18 cellular contexts compared by ENCODE assay signal in genomic region chrX:18970465-18970864, GRCh38.
A peak's percentile ranks its signal among the peaks of the same experiment; 100 is the strongest.
DNase-seq lines count a peak whose midpoint lies in the region; TF ChIP-seq lines count a peak whose summit lies in the region.
"Had no signal": no experiment of that assay in that cellular context is flagged by ENCODE, and none has a peak within 500 bp of the region (broad histone marks: within the 10 kb centered on the region; RNA-seq: fewer than 3 reads in every experiment).

No MANE protein-coding gene starts in this region.

- DNase-seq in NOMO-1 treated with DMSO at 0.1 percent for 48 hours (lab: John Stamatoyannopoulos, UW; ENCODE audit: unreplicated experiment) (peak; percentile 27), NOMO-1 treated with dmso at 0.1 percent for 144 hours (lab: John Stamatoyannopoulos, UW; ENCODE audit: unreplicated experiment) (no peak), EH (ENCODE audit: low read depth) (peak; percentile 11), fibroblast of mammary gland (ENCODE audit: low read depth) (peak; percentile 9), RPMI8226 (no peak), medulla oblongata (ENCODE audit: extremely low spot score) (no peak), CD1c-positive myeloid dendritic cell (ENCODE audit: extremely low spot score) (no peak)
- DNase-seq: CD4-positive, alpha-beta T cell; CD8-positive, alpha-beta memory T cell; DMS 273 treated with DMSO at 0.1 percent for 48 hours; DMS79; GF-D8; GOT3 had no signal

- H3K36me3 ChIP-seq in HEK293 (ENCODE audit: control insufficient read depth in 2 of 2, insufficient read depth in 1 of 2, low read length in 2 of 2): no peaks in the 10 kb centered on the region
- H3K36me3 ChIP-seq: HAP-1 had no signal

- no peaks in the 10 kb centered on the region for H3K9me3 ChIP-seq in HEK293 (ENCODE audit: control insufficient read depth, insufficient read depth, low read depth, low read length)
- H3K9me3 ChIP-seq: HAP-1 had no signal

- TF ChIP-seq CTCF in HEK293 (tag by site-specific recombination; IDR thresholded peaks at IDR 0.05): no peak
- no peak for TF ChIP-seq CTCF in fibroblast of mammary gland (conservative IDR thresholded peaks at IDR 0.05; ENCODE audit: control insufficient read depth, insufficient read depth, low read depth, low read length)

- H3K27ac ChIP-seq in HEK293 (ENCODE audit: extremely low read depth, low read depth, low read length): no peak overlapping the region
- H3K27ac ChIP-seq: 22Rv1, BLaER1, C4-2B had no signal

- H3K4me1 ChIP-seq in HEK293 (ENCODE audit: control insufficient read depth, insufficient read depth, low read length): peaks cover 9% of the 10 kb centered on the region; the same call in 1 of the 2 replicates
- H3K4me1 ChIP-seq: BLaER1 had no signal

- CTCF ChIA-PET in HEK293 (lab: Yijun Ruan, JAX): interaction anchor here (0.6 kb wide), 1 partner anchor 30 kb away, joined by 3 read pairs; no protein-coding TSS in a partner anchor

- POLR2A ChIA-PET in HEK293 (lab: Yijun Ruan, JAX): no interaction called here

- H3K4me3 ChIP-seq in HEK293 (ENCODE audit: low read depth, low read length): no peak overlapping the region
- no peak overlapping the region for H3K4me3 ChIP-seq in fibroblast of mammary gland (ENCODE audit: control insufficient read depth, low read depth, low read length)
- H3K4me3 ChIP-seq: BLaER1, HAP-1 had no signal

TF ChIP-seq in HEK293, 187 proteins besides CTCF, POLR2A, EP300 and RAD21:
- TF ChIP-seq ZNF394 (tag by site-specific recombination; IDR thresholded peaks at IDR 0.05; ENCODE audit: borderline replicate concordance) (no peak), ZNF146 (tag by site-specific recombination; IDR thresholded peaks at IDR 0.05) (peak; percentile 66; the same call in 1 of the 2 replicates), PRDM1 (tag by site-specific recombination; IDR thresholded peaks at IDR 0.05) (no peak)

Comparison
In these comparisons a context has a peak if more than half of its experiments do, and no peak if none do; other contexts are left out.
1. DNase-seq: peak in NOMO-1 treated with DMSO at 0.1 percent for 48 hours (single experiment), EH (single experiment) and fibroblast of mammary gland (single experiment); none in NOMO-1 treated with dmso at 0.1 percent for 144 hours (single experiment), RPMI8226 (single experiment), medulla oblongata (single experiment) and CD1c-positive myeloid dendritic cell (single experiment).